In genomic region chr2:172021955-172022354, GRCh38 we compare ENCODE assay signal across 1 cellular context.
TF ChIP-seq lines count a peak whose summit lies in the region.

No MANE protein-coding gene starts in this region.

TF ChIP-seq in A549, 52 proteins besides CTCF, POLR2A, EP300 and RAD21 (continued from another document):
- no peak for TF ChIP-seq EHMT2 (IDR thresholded peaks at IDR 0.05; ENCODE audit: low read depth)
- TF ChIP-seq JUN (IDR thresholded peaks at IDR 0.05), result no peak
- no peak for TF ChIP-seq USF2 (IDR thresholded peaks at IDR 0.05)
- TF ChIP-seq JUNB (IDR thresholded peaks at IDR 0.05), result no peak
- no peak for TF ChIP-seq KDM1A (IDR thresholded peaks at IDR 0.05; ENCODE audit: low read depth)
- no peak for TF ChIP-seq FOSL2 (IDR thresholded peaks at IDR 0.05)
- no peak for TF ChIP-seq FOSL2 (CRISPR knock-in tag; IDR thresholded peaks at IDR 0.05)
